In genomic region chr3:181379278-181379677, GRCh38 we compare ENCODE assay signal across 9 cellular contexts.
"Had no signal": no experiment of that assay in that cellular context is flagged by ENCODE, and none has a peak within 500 bp of the region (broad histone marks: within the 10 kb centered on the region; RNA-seq: fewer than 3 reads in every experiment).

No MANE protein-coding gene starts in this region.

- ATAC-seq: GM23338, HCT116 had no signal

- H2AFZ ChIP-seq: GM23248, GM23338 had no signal

- H3K4me1 ChIP-seq: HAP-1 had no signal

- H3K36me3 ChIP-seq: HAP-1 had no signal

- H3K9me3 ChIP-seq: HAP-1 had no signal

- DNase-seq: GM23248, GOT3, H7, H9, HCEC 1CT, HFFc6 had no signal

- H3K4me3 ChIP-seq: GM23248, GM23338, HAP-1 had no signal

- H3K27ac ChIP-seq: GM23248 had no signal

- H3K9ac ChIP-seq: GM23248 had no signal

- H3K4me2 ChIP-seq: GM23338 had no signal
